In the genomic region with DNA sequence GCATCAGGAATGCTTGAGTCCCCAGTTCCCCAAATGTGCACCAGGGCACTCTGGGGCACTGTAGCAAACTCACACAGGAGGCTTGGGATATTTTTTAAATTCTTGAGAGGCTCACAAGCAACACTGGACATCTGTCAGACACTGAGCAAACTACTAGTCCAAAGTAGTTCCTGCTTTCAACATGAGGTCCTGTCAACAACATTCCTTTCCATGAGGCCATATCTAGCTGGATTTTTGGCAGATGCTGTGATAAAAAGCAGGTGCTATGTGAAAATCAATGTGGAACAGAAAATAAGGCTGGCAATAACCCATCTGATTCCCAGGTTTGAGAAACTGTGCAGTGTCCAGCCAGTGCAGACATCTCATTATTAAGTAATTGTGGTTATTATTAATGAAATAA, we compare ENCODE assay signal across 1 cellular context.
A peak's percentile ranks its signal among the peaks of the same experiment; 100 is the strongest.
TF ChIP-seq lines count a peak whose summit lies in the region.

No MANE protein-coding gene starts in this region.

TF ChIP-seq in SK-N-SH treated with all-trans-retinoic acid at 6 μM for 48 hours, 23 proteins besides CTCF, POLR2A, EP300 and RAD21 (continued from another document):
- TF ChIP-seq, protein P1, sequence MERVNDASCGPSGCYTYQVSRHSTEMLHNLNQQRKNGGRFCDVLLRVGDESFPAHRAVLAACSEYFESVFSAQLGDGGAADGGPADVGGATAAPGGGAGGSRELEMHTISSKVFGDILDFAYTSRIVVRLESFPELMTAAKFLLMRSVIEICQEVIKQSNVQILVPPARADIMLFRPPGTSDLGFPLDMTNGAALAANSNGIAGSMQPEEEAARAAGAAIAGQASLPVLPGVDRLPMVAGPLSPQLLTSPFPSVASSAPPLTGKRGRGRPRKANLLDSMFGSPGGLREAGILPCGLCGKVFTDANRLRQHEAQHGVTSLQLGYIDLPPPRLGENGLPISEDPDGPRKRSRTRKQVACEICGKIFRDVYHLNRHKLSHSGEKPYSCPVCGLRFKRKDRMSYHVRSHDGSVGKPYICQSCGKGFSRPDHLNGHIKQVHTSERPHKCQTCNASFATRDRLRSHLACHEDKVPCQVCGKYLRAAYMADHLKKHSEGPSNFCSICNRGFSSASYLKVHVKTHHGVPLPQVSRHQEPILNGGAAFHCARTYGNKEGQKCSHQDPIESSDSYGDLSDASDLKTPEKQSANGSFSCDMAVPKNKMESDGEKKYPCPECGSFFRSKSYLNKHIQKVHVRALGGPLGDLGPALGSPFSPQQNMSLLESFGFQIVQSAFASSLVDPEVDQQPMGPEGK (CRISPR knock-in tag; IDR thresholded peaks at IDR 0.05; ENCODE audit: borderline replicate concordance): no peak
- no peak for TF ChIP-seq ZNF8 (CRISPR knock-in tag; IDR thresholded peaks at IDR 0.05)
- TF ChIP-seq, protein P2, sequence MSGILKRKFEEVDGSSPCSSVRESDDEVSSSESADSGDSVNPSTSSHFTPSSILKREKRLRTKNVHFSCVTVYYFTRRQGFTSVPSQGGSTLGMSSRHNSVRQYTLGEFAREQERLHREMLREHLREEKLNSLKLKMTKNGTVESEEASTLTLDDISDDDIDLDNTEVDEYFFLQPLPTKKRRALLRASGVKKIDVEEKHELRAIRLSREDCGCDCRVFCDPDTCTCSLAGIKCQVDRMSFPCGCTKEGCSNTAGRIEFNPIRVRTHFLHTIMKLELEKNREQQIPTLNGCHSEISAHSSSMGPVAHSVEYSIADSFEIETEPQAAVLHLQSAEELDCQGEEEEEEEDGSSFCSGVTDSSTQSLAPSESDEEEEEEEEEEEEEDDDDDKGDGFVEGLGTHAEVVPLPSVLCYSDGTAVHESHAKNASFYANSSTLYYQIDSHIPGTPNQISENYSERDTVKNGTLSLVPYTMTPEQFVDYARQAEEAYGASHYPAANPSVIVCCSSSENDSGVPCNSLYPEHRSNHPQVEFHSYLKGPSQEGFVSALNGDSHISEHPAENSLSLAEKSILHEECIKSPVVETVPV (CRISPR knock-in tag; IDR thresholded peaks at IDR 0.05): no peak
- TF ChIP-seq GLIS3 (CRISPR knock-in tag; IDR thresholded peaks at IDR 0.05): 0 out of 2 replicates have a peak, but pooled peaks have one; percentile 64
- TF ChIP-seq BACH2 (CRISPR knock-in tag; IDR thresholded peaks at IDR 0.05; ENCODE audit: borderline replicate concordance): no peak
- peak; percentile 42; the same call in 1 of the 2 replicates for TF ChIP-seq TCF4 (CRISPR knock-in tag; IDR thresholded peaks at IDR 0.05; ENCODE audit: borderline replicate concordance)
TF ChIP-seq in SK-N-SH treated with all-trans-retinoic acid at 6 μM for 48 hours: peak in this region for 7.
